1 cellular context compared by ENCODE assay signal in the genomic region with DNA sequence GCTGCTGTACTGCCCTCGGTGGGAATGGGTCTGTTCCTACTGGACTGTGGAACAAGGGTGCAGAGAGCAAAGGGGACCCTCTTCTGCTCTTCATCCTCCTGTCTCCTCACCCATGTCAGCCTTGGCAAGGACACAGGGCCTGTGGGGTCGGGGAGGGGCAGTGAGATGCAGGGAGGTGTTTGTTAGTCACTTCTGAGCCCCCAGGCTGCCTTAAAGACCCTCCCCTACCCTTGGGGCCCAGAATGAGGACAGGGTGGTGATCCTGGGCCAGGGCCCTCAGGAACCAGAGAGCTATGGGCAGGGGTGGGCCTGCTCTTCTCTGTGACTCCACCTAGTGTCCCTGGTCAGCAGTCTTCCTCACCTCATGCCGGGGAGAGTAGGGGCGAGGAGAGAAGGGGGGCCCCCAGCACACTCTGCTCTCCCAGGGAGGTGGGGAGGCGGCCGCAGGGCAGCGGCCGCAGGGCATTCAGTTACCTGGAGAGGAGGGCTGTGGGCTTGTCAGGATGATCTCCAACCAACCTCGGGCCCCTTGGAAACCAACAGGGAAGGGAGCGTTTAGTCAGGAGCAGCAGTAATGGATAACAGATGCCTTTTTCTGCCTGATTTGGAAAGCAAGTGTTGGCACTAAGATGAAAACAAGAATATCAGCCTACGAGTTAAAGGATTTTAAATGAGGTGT.
A peak's percentile ranks its signal among the peaks of the same experiment; 100 is the strongest.
TF ChIP-seq lines count a peak whose summit lies in the region.

No MANE protein-coding gene starts in this region.

TF ChIP-seq in HepG2, 621 proteins besides CTCF, POLR2A, EP300 and RAD21:
- TF ChIP-seq, protein P1, sequence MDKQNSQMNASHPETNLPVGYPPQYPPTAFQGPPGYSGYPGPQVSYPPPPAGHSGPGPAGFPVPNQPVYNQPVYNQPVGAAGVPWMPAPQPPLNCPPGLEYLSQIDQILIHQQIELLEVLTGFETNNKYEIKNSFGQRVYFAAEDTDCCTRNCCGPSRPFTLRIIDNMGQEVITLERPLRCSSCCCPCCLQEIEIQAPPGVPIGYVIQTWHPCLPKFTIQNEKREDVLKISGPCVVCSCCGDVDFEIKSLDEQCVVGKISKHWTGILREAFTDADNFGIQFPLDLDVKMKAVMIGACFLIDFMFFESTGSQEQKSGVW (CRISPR knock-in tag; IDR thresholded peaks at IDR 0.05; ENCODE audit: borderline replicate concordance): no peak
- TF ChIP-seq ZSCAN25 (CRISPR knock-in tag; IDR thresholded peaks at IDR 0.05): peak; percentile 94
- TF ChIP-seq CAMTA2 (CRISPR knock-in tag; IDR thresholded peaks at IDR 0.05; ENCODE audit: borderline replicate concordance): no peak
- TF ChIP-seq ZNF251 (CRISPR knock-in tag; IDR thresholded peaks at IDR 0.05): no peak
- TF ChIP-seq MIER3 (CRISPR knock-in tag; IDR thresholded peaks at IDR 0.05; ENCODE audit: borderline replicate concordance): no peak
- TF ChIP-seq, protein P2, sequence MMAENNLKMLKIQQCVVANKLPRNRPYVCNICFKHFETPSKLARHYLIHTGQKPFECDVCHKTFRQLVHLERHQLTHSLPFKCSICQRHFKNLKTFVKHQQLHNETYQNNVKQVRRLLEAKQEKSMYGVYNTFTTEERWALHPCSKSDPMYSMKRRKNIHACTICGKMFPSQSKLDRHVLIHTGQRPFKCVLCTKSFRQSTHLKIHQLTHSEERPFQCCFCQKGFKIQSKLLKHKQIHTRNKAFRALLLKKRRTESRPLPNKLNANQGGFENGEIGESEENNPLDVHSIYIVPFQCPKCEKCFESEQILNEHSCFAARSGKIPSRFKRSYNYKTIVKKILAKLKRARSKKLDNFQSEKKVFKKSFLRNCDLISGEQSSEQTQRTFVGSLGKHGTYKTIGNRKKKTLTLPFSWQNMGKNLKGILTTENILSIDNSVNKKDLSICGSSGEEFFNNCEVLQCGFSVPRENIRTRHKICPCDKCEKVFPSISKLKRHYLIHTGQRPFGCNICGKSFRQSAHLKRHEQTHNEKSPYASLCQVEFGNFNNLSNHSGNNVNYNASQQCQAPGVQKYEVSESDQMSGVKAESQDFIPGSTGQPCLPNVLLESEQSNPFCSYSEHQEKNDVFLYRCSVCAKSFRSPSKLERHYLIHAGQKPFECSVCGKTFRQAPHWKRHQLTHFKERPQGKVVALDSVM (CRISPR knock-in tag; IDR thresholded peaks at IDR 0.05): no peak
